11 cellular contexts compared by ENCODE assay signal in the genomic region with DNA sequence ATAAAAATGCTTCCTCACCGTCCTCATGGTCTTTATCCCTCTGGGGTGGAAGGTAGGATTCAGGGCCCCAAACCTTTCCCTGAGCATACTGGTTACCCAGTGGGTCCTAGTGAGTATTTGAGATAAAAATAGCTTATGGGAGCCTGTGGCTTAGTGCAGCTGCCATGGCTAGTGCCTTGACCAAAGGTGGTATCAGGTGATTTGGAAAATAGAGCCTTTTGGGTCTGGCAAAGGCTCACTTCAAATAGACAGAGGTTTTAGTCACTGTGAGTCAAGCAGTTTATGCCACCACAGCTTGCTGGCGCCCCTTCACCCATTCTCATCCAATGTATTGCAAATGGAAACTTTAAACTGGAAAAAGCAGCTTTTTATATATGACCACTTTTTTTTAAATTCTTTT. TPM values are rescaled to one million over a fixed set of nuclear protein-coding genes. Genes with fewer than 3 reads are reported as not detected.
DNase-seq lines count a peak whose midpoint lies in the region; ATAC-seq lines count a peak whose summit lies in the region.
"Had no signal": no experiment of that assay in that cellular context is flagged by ENCODE, and none has a peak within 500 bp of the region (broad histone marks: within the 10 kb centered on the region; RNA-seq: fewer than 3 reads in every experiment).

No MANE protein-coding gene starts in this region.

- H3K9ac ChIP-seq in iPS-20b (ENCODE audit: low read depth, low read length), result peak overlapping the region; percentile 37; the same call in 1 of the 2 replicates

- peak overlapping the region; percentile 73 for H3K4me3 Mint-ChIP-seq in activated T-helper 17 cell treated with anti-CD3 and anti-CD28 coated beads, Interleukin-2, amount 50 U/mL, for 72 hours
- H3K4me3 Mint-ChIP-seq in stimulated activated memory B cell treated with anti-CD40 and anti-IgM and Interleukin-4, amounts not matched to agents 10 μg/mL and 1 μg/mL and 100 μg/mL, for 72 hours, result peak overlapping the region; percentile 69

- no peak overlapping the region for H3K27ac ChIP-seq in iPS-20b (ENCODE audit: low read length)

- no peaks in the 10 kb centered on the region for H3K27me3 Mint-ChIP-seq in activated T-helper 17 cell treated with anti-CD3 and anti-CD28 coated beads, Interleukin-2, amount 50 U/mL, for 72 hours
- H3K27me3 Mint-ChIP-seq in stimulated activated memory B cell treated with anti-CD40 and anti-IgM and Interleukin-4, amounts not matched to agents 10 μg/mL and 1 μg/mL and 100 μg/mL, for 72 hours, result no peaks in the 10 kb centered on the region

- H3K9me3 ChIP-seq in iPS-20b (ENCODE audit: insufficient read depth, low read depth, low read length), result no peaks in the 10 kb centered on the region
- H3K9me3 ChIP-seq: ovary, upper lobe of left lung had no signal

- no peak overlapping the region for H3K4me3 ChIP-seq in iPS-20b (ENCODE audit: low read length)
- H3K4me3 ChIP-seq: ovary had no signal

- H3K9me3 Mint-ChIP-seq in activated T-helper 17 cell treated with anti-CD3 and anti-CD28 coated beads, Interleukin-2, amount 50 U/mL, for 72 hours, result no peaks in the 10 kb centered on the region
- H3K9me3 Mint-ChIP-seq in stimulated activated memory B cell treated with anti-CD40 and anti-IgM and Interleukin-4, amounts not matched to agents 10 μg/mL and 1 μg/mL and 100 μg/mL, for 72 hours, result no peaks in the 10 kb centered on the region

- no peaks in the 10 kb centered on the region for H3K36me3 ChIP-seq in iPS-20b (ENCODE audit: insufficient read depth, low read depth, low read length)
- H3K36me3 ChIP-seq: ovary, upper lobe of left lung had no signal

- DNase-seq in HT1080 (ENCODE audit: low read depth) (peak; percentile 74), pons (ENCODE audit: low spot score) (no peak), dedifferentiated amniotic fluid mesenchymal stem cell (ENCODE audit: extremely low spot score) (no peak), HuH-7.5 (ENCODE audit: low spot score) (no peak)
- DNase-seq: NCI-H1417 treated with DMSO at 0.1 percent for 48 hours had no signal

- ATAC-seq in activated T-helper 17 cell treated with anti-CD3 and anti-CD28 coated beads, Interleukin-2, amount 50 U/mL, for 72 hours (replicated peaks), result no peak
- no peak for ATAC-seq in stimulated activated memory B cell treated with anti-CD40 and anti-IgM and Interleukin-4, amounts not matched to agents 10 μg/mL and 1 μg/mL and 100 μg/mL, for 72 hours
- ATAC-seq in GM21447 (IDR thresholded peaks at IDR 0.05; ENCODE audit: unreplicated experiment), result no peak

- peak overlapping the region; percentile 81 for H3K27ac Mint-ChIP-seq in activated T-helper 17 cell treated with anti-CD3 and anti-CD28 coated beads, Interleukin-2, amount 50 U/mL, for 72 hours
- H3K27ac Mint-ChIP-seq in stimulated activated memory B cell treated with anti-CD40 and anti-IgM and Interleukin-4, amounts not matched to agents 10 μg/mL and 1 μg/mL and 100 μg/mL, for 72 hours, result peak overlapping the region; percentile 72

- H3K36me3 Mint-ChIP-seq in activated T-helper 17 cell treated with anti-CD3 and anti-CD28 coated beads, Interleukin-2, amount 50 U/mL, for 72 hours (ENCODE audit: low read depth), result no peaks in the 10 kb centered on the region
- no peaks in the 10 kb centered on the region for H3K36me3 Mint-ChIP-seq in stimulated activated memory B cell treated with anti-CD40 and anti-IgM and Interleukin-4, amounts not matched to agents 10 μg/mL and 1 μg/mL and 100 μg/mL, for 72 hours

- H3K27me3 ChIP-seq in iPS-20b (ENCODE audit: insufficient read depth, low read length), result peaks cover 9% of the 10 kb centered on the region
- H3K27me3 ChIP-seq: ovary, upper lobe of left lung had no signal

- peaks cover 7% of the 10 kb centered on the region for H3K4me1 Mint-ChIP-seq in activated T-helper 17 cell treated with anti-CD3 and anti-CD28 coated beads, Interleukin-2, amount 50 U/mL, for 72 hours
- peaks cover 9% of the 10 kb centered on the region for H3K4me1 Mint-ChIP-seq in stimulated activated memory B cell treated with anti-CD40 and anti-IgM and Interleukin-4, amounts not matched to agents 10 μg/mL and 1 μg/mL and 100 μg/mL, for 72 hours

- 0 out of 2 replicates have a peak, but pooled peaks cover 3% of the 10 kb centered on the region for H3K4me1 ChIP-seq in iPS-20b (ENCODE audit: insufficient read depth, low read length)

RNA-seq across cellular contexts. Expression of a gene that starts 30.4 kb away (rescaled TPM):
- total RNA-seq in HT1080 (2014; rRNA removed; shearing (Covaris generic)), result 504 and 552 TPM in 2 replicates
- 1,046 and 1,097 TPM in 2 replicates for polyA plus RNA-seq in HT1080 (2015; cell fraction: cytosol; rRNA removed)
- 1,577 and 1,656 TPM in 2 replicates for polyA plus RNA-seq in HT1080 (2015; cell fraction: nucleus; rRNA removed)
- total RNA-seq in activated T-helper 17 cell treated with anti-CD3 and anti-CD28 coated beads, Interleukin-2, amount 50 U/mL, for 72 hours, result under 1 TPM; 0.37 to 0.67 TPM

RNA-seq across cellular contexts. Expression of a gene that starts 56.6 kb away (rescaled TPM):
- 125 and 138 TPM in 2 replicates for total RNA-seq in HT1080 (2014; rRNA removed; shearing (Covaris generic))
- 58.6 and 83.0 TPM in 2 replicates for polyA plus RNA-seq in HT1080 (2015; cell fraction: cytosol; rRNA removed)
- polyA plus RNA-seq in HT1080 (2015; cell fraction: nucleus; rRNA removed), result 589 and 629 TPM in 2 replicates
- 10 to 100 TPM; 18.4 to 27.2 TPM for total RNA-seq in activated T-helper 17 cell treated with anti-CD3 and anti-CD28 coated beads, Interleukin-2, amount 50 U/mL, for 72 hours

Comparison
In these comparisons a context has a peak if more than half of its experiments do, and no peak if none do; other contexts are left out.
1. RNA of a gene that starts 30.4 kb away (total RNA-seq): 504 to 552 TPM in HT1080; 0.37 to 0.67 TPM in activated T-helper 17 cell treated with anti-CD3 and anti-CD28 coated beads, Interleukin-2, amount 50 U/mL, for 72 hours; every median in the first group is over 100 times any median in the second.